ENCODE assay signal across 8 cellular contexts in genomic region chr7:112790651-112790973, GRCh38. TPM values are rescaled to one million over a fixed set of nuclear protein-coding genes. Genes with fewer than 3 reads are reported as not detected.
DNase-seq lines count a peak whose midpoint lies in the region; ATAC-seq and TF ChIP-seq lines count a peak whose summit lies in the region.

No MANE protein-coding gene starts in this region.

- CTCF ChIA-PET in mammary epithelial cell (lab: Charles Lee; ENCODE audit: low non-redundant PET): no interaction called here

- H3K79me2 ChIP-seq in KMS-11 (ENCODE audit: insufficient read depth, low read depth) (peaks cover 38% of the 10 kb centered on the region), mammary epithelial cell (ENCODE audit: insufficient read depth, low read length) (peaks cover 37% of the 10 kb centered on the region)

- H3K4me1 ChIP-seq in KMS-11 (ENCODE audit: low read depth, poor library complexity, severe bottlenecking) (peaks cover 33% of the 10 kb centered on the region), mammary epithelial cell (ENCODE audit: insufficient read depth, low read length) (peaks cover 16% of the 10 kb centered on the region), mesodermal cell (ENCODE audit: control insufficient read depth, insufficient read depth, low read length, poor library complexity, severe bottlenecking) (no peaks in the 10 kb centered on the region)

- H4K20me1 ChIP-seq in KMS-11 (ENCODE audit: insufficient read depth) (no peaks in the 10 kb centered on the region), mammary epithelial cell (ENCODE audit: insufficient read depth, low read length) (no peaks in the 10 kb centered on the region)

- peak overlapping the region; percentile 95; the same call in 1 of the 2 replicates for H3K9ac ChIP-seq in KMS-11
- H3K9ac ChIP-seq in mammary epithelial cell (ENCODE audit: insufficient read depth, low read length): peak overlapping the region; percentile 57

- 16% methylated on average over 11 of the region's 11 CpGs for WGBS in mammary epithelial cell (ENCODE audit: low coverage, missing lambda C conversion rate)
- WGBS in mesodermal cell (ENCODE audit: insufficient coverage in 2 of 2), 2 experiments: 90% methylated on average over 2 of the region's 11 CpGs; no CpG with 5 or more reads in 1 of the 2 experiments

- no TSS peak for BruUV-seq in mammary epithelial cell (replicated peaks; lab: Mats Ljungman, UMichigan)

- peak; percentile 71 for DNase-seq in GM13976 (ENCODE audit: low spot score)
- no peak for DNase-seq in mammary epithelial cell
- DNase-seq in NCI-H1105 treated with DMSO at 0.1 percent for 48 hours (lab: John Stamatoyannopoulos, UW): no peak
- DNase-seq in middle frontal gyrus (ENCODE audit: extremely low spot score, low spot score): no peak
- DNase-seq in mesenteric fat pad (ENCODE audit: low spot score): no peak

- in situ Hi-C loops in GM13976 (cut with MboI; ENCODE audit: low sequenced_read_pairs, unreplicated experiment): no loop called here
- in situ Hi-C loops in mammary epithelial cell (cut with MboI; ENCODE audit: low sequenced_read_pairs in 2 of 2): no loop called here

- H2AFZ ChIP-seq in KMS-11 (ENCODE audit: low read depth) (peak overlapping the region; percentile 96), mammary epithelial cell (ENCODE audit: low read depth, low read length) (peak overlapping the region; percentile 97)

- intact Hi-C loops in mammary epithelial cell (cut with micrococcal nuclease): loop anchor here (1.0 to 5.0 kb wide), 2 partner anchors 8 to 233 kb away; no protein-coding TSS in a partner anchor

- H3K27me3 ChIP-seq in KMS-11 (ENCODE audit: insufficient read depth, low read depth): no peaks in the 10 kb centered on the region
- no peaks in the 10 kb centered on the region for H3K27me3 ChIP-seq in mammary epithelial cell (ENCODE audit: insufficient read depth, low read length)

- H3K27ac ChIP-seq in KMS-11 (peak overlapping the region; percentile 76; the same call in 1 of the 2 replicates), mammary epithelial cell (ENCODE audit: insufficient read depth, low read depth, low read length) (peak overlapping the region; percentile 53), mesodermal cell (ENCODE audit: low read depth, low read length, severe bottlenecking) (no peak overlapping the region)

- no peaks in the 10 kb centered on the region; the same call in 1 of the 2 replicates for H3K36me3 ChIP-seq in KMS-11 (ENCODE audit: insufficient read depth)
- no peaks in the 10 kb centered on the region for H3K36me3 ChIP-seq in mammary epithelial cell (ENCODE audit: insufficient read depth, low read length)
- no peaks in the 10 kb centered on the region for H3K36me3 ChIP-seq in mesodermal cell (ENCODE audit: control insufficient read depth, insufficient read depth, low read length)

- H3K9me3 ChIP-seq in mammary epithelial cell (replicated peaks; ENCODE audit: insufficient read depth, low read length) (no peaks in the 10 kb centered on the region), mesodermal cell (ENCODE audit: control insufficient read depth, low read length) (no peaks in the 10 kb centered on the region)

- peak overlapping the region; percentile 83 for H3K4me2 ChIP-seq in KMS-11
- peak overlapping the region; percentile 97 for H3K4me2 ChIP-seq in mammary epithelial cell (ENCODE audit: insufficient read depth, low read depth, low read length)

- H3K4me3 ChIP-seq in KMS-11 (IDR thresholded peaks at IDR 0.05; ENCODE audit: insufficient read depth, low read depth, low read length) (peak overlapping the region; percentile 80), mammary epithelial cell (replicated peaks in 1 of 3; ENCODE audit: insufficient read depth in 1 of 3, low read depth in 2 of 3, low read length in 3 of 3) (peak overlapping the region; percentile 56 to 90 (median 69)), mesodermal cell (ENCODE audit: extremely low read depth, insufficient read depth, low read length, poor library complexity, severe bottlenecking) (peak overlapping the region; percentile 65)

- TF ChIP-seq CTCF in GM13976 (IDR thresholded peaks at IDR 0.05; ENCODE audit: borderline replicate concordance, control extremely low read depth, extremely low read depth, insufficient read depth, missing control alignments) (no peak), KMS-11 (conservative IDR thresholded peaks at IDR 0.05; ENCODE audit: low read depth, low read length) (no peak), mammary epithelial cell (conservative IDR thresholded peaks at IDR 0.05 in 1 of 2, IDR thresholded peaks at IDR 0.05 in 1 of 2; ENCODE audit: extremely low read depth in 1 of 2, insufficient read depth in 1 of 2, low read depth in 1 of 2, low read length in 2 of 2) (no peak)

- dilution Hi-C loops in mammary epithelial cell (cut with HindIII; ENCODE audit: low sequenced_read_pairs): no loop called here

- peak; percentile 75 for ATAC-seq in GM21723 (IDR thresholded peaks at IDR 0.05; ENCODE audit: unreplicated experiment)

RNA-seq across cellular contexts. Expression of gene TMEM168, which starts 0.4 kb away (rescaled TPM):
- total RNA-seq in mammary epithelial cell: 10 to 100 TPM; 21.6 to 33.8 TPM
- 15.8 TPM for polyA plus RNA-seq in mammary epithelial cell
- 45.0 TPM for polyA minus RNA-seq in mammary epithelial cell
- polyA plus RNA-seq in mesodermal cell (2013, experiment 1 of 2): 11.8 TPM
- polyA plus RNA-seq in mesodermal cell (2013, experiment 2 of 2): 10.3 TPM
- total RNA-seq in mesenteric fat pad: 26.8 TPM
